6 cellular contexts compared by ENCODE assay signal in the genomic region with DNA sequence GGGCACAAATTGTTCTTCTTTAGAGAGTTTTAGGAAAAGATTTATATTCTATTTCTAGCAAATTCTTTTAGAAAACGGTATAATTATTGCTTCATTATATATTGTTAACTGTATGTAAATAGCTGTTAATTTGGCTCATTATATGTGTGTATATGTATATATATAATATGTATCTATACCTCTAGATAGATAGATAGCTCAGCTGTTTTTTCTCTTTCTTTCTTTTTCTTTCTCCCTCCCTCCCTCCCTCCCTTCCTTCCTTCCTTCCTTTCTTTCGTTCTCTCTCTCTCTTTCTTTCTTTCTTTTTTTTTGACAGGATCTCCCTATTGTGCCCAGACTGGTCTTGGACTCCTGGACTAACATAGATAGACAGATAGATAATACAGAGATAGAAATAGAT.
"Had no signal": no experiment of that assay in that cellular context is flagged by ENCODE, and none has a peak within 500 bp of the region (broad histone marks: within the 10 kb centered on the region; RNA-seq: fewer than 3 reads in every experiment).

No MANE protein-coding gene starts in this region.

- FAIRE-seq: HTR-8/SVneo had no signal

- H3K27ac ChIP-seq: HL-60, KMS-11 had no signal

- H3K9ac ChIP-seq: KMS-11 had no signal

- DNase-seq: IMR-90, KBM-7, KG1 had no signal

- H3K4me2 ChIP-seq: KMS-11 had no signal
